Comparison of ENCODE assay signal across 10 cellular contexts in genomic region chr11:94513091-94513490, GRCh38. TPM values are rescaled to one million over a fixed set of nuclear protein-coding genes. Genes with fewer than 3 reads are reported as not detected.
A peak's percentile ranks its signal among the peaks of the same experiment; 100 is the strongest.
DNase-seq lines count a peak whose midpoint lies in the region; ATAC-seq, FAIRE-seq and TF ChIP-seq lines count a peak whose summit lies in the region.
"Had no signal": no experiment of that assay in that cellular context is flagged by ENCODE, and none has a peak within 500 bp of the region (broad histone marks: within the 10 kb centered on the region; RNA-seq: fewer than 3 reads in every experiment).

No MANE protein-coding gene starts in this region.

- no peaks in the 10 kb centered on the region for H3K36me3 Mint-ChIP-seq in CD4-positive, alpha-beta T cell (ENCODE audit: low read depth)
- H3K36me3 Mint-ChIP-seq in activated CD4-positive, alpha-beta memory T cell treated with anti-CD3 and anti-CD28 coated beads, Interleukin-2, amount 10 ng/mL, durations not matched to agents 7 days and 5 days (ENCODE audit: low read depth) = no peaks in the 10 kb centered on the region
- H3K36me3 Mint-ChIP-seq: memory B cell had no signal

- peak overlapping the region; percentile 90 for H3K4me2 ChIP-seq in keratinocyte (ENCODE audit: control insufficient read depth, extremely low read depth, insufficient read depth, low read depth, low read length)

- no peak overlapping the region for H3K9ac ChIP-seq in keratinocyte (ENCODE audit: control insufficient read depth, extremely low read depth, insufficient read depth, low read length)

- no peak for TF ChIP-seq CTCF in CD4-positive, alpha-beta T cell (IDR thresholded peaks at IDR 0.05)
- no peak for TF ChIP-seq CTCF in keratinocyte (optimal IDR thresholded peaks at IDR 0.05 in 1 of 3, IDR thresholded peaks at IDR 0.05 in 1 of 3, conservative IDR thresholded peaks at IDR 0.05 in 1 of 3; ENCODE audit: extremely low read depth in 1 of 3, insufficient read depth in 2 of 3, low read length in 3 of 3)

- no peaks in the 10 kb centered on the region for H3K79me2 ChIP-seq in keratinocyte (ENCODE audit: control insufficient read depth, insufficient read depth, low read length)

- peaks cover 22% of the 10 kb centered on the region for H3K27me3 ChIP-seq in CD4-positive, alpha-beta T cell (ENCODE audit: control insufficient read depth, insufficient read depth, low read length)
- H3K27me3 ChIP-seq in keratinocyte (ENCODE audit: control insufficient read depth, extremely low read depth, insufficient read depth, low read length) = no peaks in the 10 kb centered on the region
- no peaks in the 10 kb centered on the region for H3K27me3 ChIP-seq in MG63
- peaks cover 11% of the 10 kb centered on the region for H3K27me3 ChIP-seq in H7 (ENCODE audit: control insufficient read depth, insufficient read depth, low read length)

- H3K4me3 Mint-ChIP-seq in CD4-positive, alpha-beta T cell = peak overlapping the region; percentile 11
- H3K4me3 Mint-ChIP-seq in activated CD4-positive, alpha-beta memory T cell treated with anti-CD3 and anti-CD28 coated beads, Interleukin-2, amount 10 ng/mL, durations not matched to agents 7 days and 5 days = no peak overlapping the region

- no peaks in the 10 kb centered on the region for H3K9me3 Mint-ChIP-seq in CD4-positive, alpha-beta T cell
- H3K9me3 Mint-ChIP-seq in activated CD4-positive, alpha-beta memory T cell treated with anti-CD3 and anti-CD28 coated beads, Interleukin-2, amount 10 ng/mL, durations not matched to agents 7 days and 5 days = no peaks in the 10 kb centered on the region
- H3K9me3 Mint-ChIP-seq: memory B cell had no signal

- no peak for ATAC-seq in CD4-positive, alpha-beta T cell (ENCODE audit: poor library complexity)
- peak; percentile 25 for ATAC-seq in HG02678 (IDR thresholded peaks at IDR 0.05; ENCODE audit: unreplicated experiment)

- no peaks in the 10 kb centered on the region for H4K20me1 ChIP-seq in keratinocyte (ENCODE audit: control insufficient read depth, extremely low read depth, insufficient read depth, low read length)

- peak; percentile 62 for FAIRE-seq in keratinocyte (lab: Jason Lieb, UNC)
- FAIRE-seq: colon had no signal

- peak overlapping the region; percentile 27 for H2AFZ ChIP-seq in keratinocyte (ENCODE audit: control insufficient read depth, low read length)

- peaks cover 18% of the 10 kb centered on the region for H3K4me1 Mint-ChIP-seq in CD4-positive, alpha-beta T cell (ENCODE audit: low read depth)
- H3K4me1 Mint-ChIP-seq in activated CD4-positive, alpha-beta memory T cell treated with anti-CD3 and anti-CD28 coated beads, Interleukin-2, amount 10 ng/mL, durations not matched to agents 7 days and 5 days = peaks cover 13% of the 10 kb centered on the region

- peaks cover 60% of the 10 kb centered on the region for H3K27me3 Mint-ChIP-seq in CD4-positive, alpha-beta T cell
- peaks cover 48% of the 10 kb centered on the region for H3K27me3 Mint-ChIP-seq in activated CD4-positive, alpha-beta memory T cell treated with anti-CD3 and anti-CD28 coated beads, Interleukin-2, amount 10 ng/mL, durations not matched to agents 7 days and 5 days

- H3K36me3 ChIP-seq in keratinocyte (ENCODE audit: control insufficient read depth in 2 of 2, extremely low read depth in 1 of 2, insufficient read depth in 2 of 2, low read length in 2 of 2) = no peaks in the 10 kb centered on the region
- no peaks in the 10 kb centered on the region for H3K36me3 ChIP-seq in MG63
- no peaks in the 10 kb centered on the region for H3K36me3 ChIP-seq in H7 (replicated peaks; ENCODE audit: control insufficient read depth, insufficient read depth, low read length)

- DNase-seq in CD4-positive, alpha-beta T cell = no peak
- peak; percentile 38 for DNase-seq in NCI-H2227 treated with DMSO at 0.1 percent for 48 hours (lab: John Stamatoyannopoulos, UW)
- DNase-seq in keratinocyte (ENCODE audit: low read depth, low spot score) = no peak
- no peak for DNase-seq in MG63
- DNase-seq in epidermal melanocyte (ENCODE audit: insufficient read length, low spot score) = no peak
- no peak for DNase-seq in H7
- no peak for DNase-seq in activated CD4-positive, alpha-beta memory T cell treated with anti-CD3 and anti-CD28 coated beads, Interleukin-2, amount 10 ng/mL, durations not matched to agents 7 days and 5 days

- no peak overlapping the region for H3K27ac Mint-ChIP-seq in CD4-positive, alpha-beta T cell
- no peak overlapping the region for H3K27ac Mint-ChIP-seq in activated CD4-positive, alpha-beta memory T cell treated with anti-CD3 and anti-CD28 coated beads, Interleukin-2, amount 10 ng/mL, durations not matched to agents 7 days and 5 days
- H3K27ac Mint-ChIP-seq: memory B cell had no signal

- H3K27ac ChIP-seq in CD4-positive, alpha-beta T cell (ENCODE audit: low read depth, low read length) = no peak overlapping the region
- H3K27ac ChIP-seq in keratinocyte (ENCODE audit: control insufficient read depth, insufficient read depth, low read length) = no peak overlapping the region

- H3K4me1 ChIP-seq in keratinocyte (ENCODE audit: control insufficient read depth, extremely low read depth, insufficient read depth, low read length) = peaks cover 15% of the 10 kb centered on the region

- POLR2A ChIA-PET in CD4-positive, alpha-beta T cell (lab: Charles Lee) = interaction anchor here (1.1 kb wide), 1 partner anchor 556 kb away, joined by 3 read pairs; no protein-coding TSS in a partner anchor
- POLR2A ChIA-PET in activated CD4-positive, alpha-beta memory T cell treated with anti-CD3 and anti-CD28 coated beads, Interleukin-2, amount 10 ng/mL, durations not matched to agents 7 days and 5 days (lab: Charles Lee) = interaction anchor here (1.4 to 1.5 kb wide), 2 partner anchors 31 kb away, joined by 4 to 5 read pairs; partner anchors contain the start of gene FUT4

- CTCF ChIA-PET in CD4-positive, alpha-beta T cell (lab: Charles Lee) = interaction anchor here (1.4 to 1.5 kb wide), 2 partner anchors 9 to 18 kb away, joined by 3 read pairs; no protein-coding TSS in a partner anchor
- CTCF ChIA-PET in activated CD4-positive, alpha-beta memory T cell treated with anti-CD3 and anti-CD28 coated beads, Interleukin-2, amount 10 ng/mL, durations not matched to agents 7 days and 5 days (lab: Charles Lee) = interaction anchor here (1.1 kb wide), 1 partner anchor 24 kb away, joined by 3 read pairs; no protein-coding TSS in a partner anchor

- dilution Hi-C loops in keratinocyte (cut with MboI; ENCODE audit: extremely low pct_ligation_motif_present, low sequenced_read_pairs) = no loop called here

- H3K9me3 ChIP-seq in CD4-positive, alpha-beta T cell (ENCODE audit: control insufficient read depth, low read length) = no peaks in the 10 kb centered on the region
- H3K9me3 ChIP-seq in keratinocyte (ENCODE audit: control insufficient read depth, low read depth, low read length) = no peaks in the 10 kb centered on the region
- H3K9me3 ChIP-seq in MG63 = peaks cover 4% of the 10 kb centered on the region; the same call in 1 of the 2 replicates

- intact Hi-C loops in CD4-positive, alpha-beta T cell (cut with DNase I, micrococcal nuclease) = loop anchor here in 1 of 2 experiments (10.0 kb wide), 1 partner anchor 1282 kb away; the partner anchor contains the start of gene CEP57

- H3K4me3 ChIP-seq in keratinocyte (ENCODE audit: control insufficient read depth in 2 of 3, extremely low read depth in 1 of 3, insufficient read depth in 2 of 3, low read depth in 1 of 3, low read length in 3 of 3) (peak overlapping the region in 2 of 3 experiments; percentile 66 to 73), MG63 (no peak overlapping the region), H7 (ENCODE audit: insufficient read depth, low read depth, low read length) (no peak overlapping the region)

- no peaks in the 10 kb centered on the region for H3K9me1 ChIP-seq in keratinocyte (ENCODE audit: control insufficient read depth, extremely low read depth, insufficient read depth, low read length)

RNA-seq across cellular contexts. Expression of gene C11orf97, which starts 0.8 kb away (rescaled TPM):
- total RNA-seq in CD4-positive, alpha-beta T cell = not detected
- polyA plus RNA-seq in keratinocyte = not detected in 3 replicates
- polyA plus RNA-seq in keratinocyte (2011; ENCODE audit: low read depth) = not detected
- not detected in 2 replicates for polyA plus RNA-seq in keratinocyte (2011; cell fraction: cytosol; rRNA removed)
- not detected in 2 replicates for polyA plus RNA-seq in keratinocyte (2011; cell fraction: nucleus; rRNA removed)
- polyA plus RNA-seq in keratinocyte (2012; ENCODE audit: low replicate concordance) = not detected in 2 replicates
- polyA minus RNA-seq in keratinocyte = not detected in 3 replicates
- polyA minus RNA-seq in keratinocyte (2011; cell fraction: cytosol; rRNA and poly(A)+ RNA removed) = not detected
- polyA minus RNA-seq in keratinocyte (2011; cell fraction: nucleus; rRNA and poly(A)+ RNA removed) = not detected in 2 replicates
- not detected in 2 replicates for total RNA-seq in MG63 (2014; rRNA removed; shearing (Covaris generic); ENCODE audit: low replicate concordance)
- total RNA-seq in H7 (2014; rRNA removed; shearing (Covaris generic)) = not detected in 2 replicates
- total RNA-seq in activated CD4-positive, alpha-beta memory T cell treated with anti-CD3 and anti-CD28 coated beads, Interleukin-2, amount 10 ng/mL, durations not matched to agents 7 days and 5 days = not detected

RNA-seq across cellular contexts. Expression of gene ANKRD49, which starts 19.3 kb away (rescaled TPM):
- 10 to 100 TPM; 54.4 to 56.4 TPM for total RNA-seq in CD4-positive, alpha-beta T cell
- polyA plus RNA-seq in keratinocyte = 7.9 to 17.1 TPM (median 15.0 TPM) in 3 replicates
- 57.7 TPM for polyA plus RNA-seq in keratinocyte (2011; ENCODE audit: low read depth)
- polyA plus RNA-seq in keratinocyte (2011; cell fraction: cytosol; rRNA removed) = 4.7 and 10.5 TPM in 2 replicates
- polyA plus RNA-seq in keratinocyte (2011; cell fraction: nucleus; rRNA removed) = 18.3 and 25.2 TPM in 2 replicates
- polyA plus RNA-seq in keratinocyte (2012; ENCODE audit: low replicate concordance) = 7.6 and 15.6 TPM in 2 replicates
- 1.2 to 7.2 TPM (median 4.1 TPM) in 3 replicates for polyA minus RNA-seq in keratinocyte
- 5.2 TPM for polyA minus RNA-seq in keratinocyte (2011; cell fraction: cytosol; rRNA and poly(A)+ RNA removed)
- polyA minus RNA-seq in keratinocyte (2011; cell fraction: nucleus; rRNA and poly(A)+ RNA removed) = 3.3 and 4.7 TPM in 2 replicates
- 11.3 and 24.2 TPM in 2 replicates for total RNA-seq in MG63 (2014; rRNA removed; shearing (Covaris generic); ENCODE audit: low replicate concordance)
- total RNA-seq in H7 (2014; rRNA removed; shearing (Covaris generic)) = 10.0 and 18.2 TPM in 2 replicates
- 10 to 100 TPM; 26.9 to 27.0 TPM for total RNA-seq in activated CD4-positive, alpha-beta memory T cell treated with anti-CD3 and anti-CD28 coated beads, Interleukin-2, amount 10 ng/mL, durations not matched to agents 7 days and 5 days

RNA-seq across cellular contexts. Expression of gene MRE11, which starts 19.4 kb away (rescaled TPM):
- 10 to 100 TPM; 17.0 to 18.6 TPM for total RNA-seq in CD4-positive, alpha-beta T cell
- 6.9 to 12.4 TPM (median 7.0 TPM) in 3 replicates for polyA plus RNA-seq in keratinocyte
- 7.5 TPM for polyA plus RNA-seq in keratinocyte (2011; ENCODE audit: low read depth)
- polyA plus RNA-seq in keratinocyte (2011; cell fraction: cytosol; rRNA removed) = 4.3 and 9.6 TPM in 2 replicates
- polyA plus RNA-seq in keratinocyte (2011; cell fraction: nucleus; rRNA removed) = 11.8 and 14.6 TPM in 2 replicates
- 6.3 and 9.9 TPM in 2 replicates for polyA plus RNA-seq in keratinocyte (2012; ENCODE audit: low replicate concordance)
- 2.0 to 12.9 TPM (median 4.6 TPM) in 3 replicates for polyA minus RNA-seq in keratinocyte
- 9.0 TPM for polyA minus RNA-seq in keratinocyte (2011; cell fraction: cytosol; rRNA and poly(A)+ RNA removed)
- 8.1 and 18.7 TPM in 2 replicates for polyA minus RNA-seq in keratinocyte (2011; cell fraction: nucleus; rRNA and poly(A)+ RNA removed)
- total RNA-seq in MG63 (2014; rRNA removed; shearing (Covaris generic); ENCODE audit: low replicate concordance) = 8.8 and 27.8 TPM in 2 replicates
- 14.8 and 18.5 TPM in 2 replicates for total RNA-seq in H7 (2014; rRNA removed; shearing (Covaris generic))
- 10 to 100 TPM; 35.7 to 37.0 TPM for total RNA-seq in activated CD4-positive, alpha-beta memory T cell treated with anti-CD3 and anti-CD28 coated beads, Interleukin-2, amount 10 ng/mL, durations not matched to agents 7 days and 5 days

RNA-seq across cellular contexts. Expression of gene FUT4, which starts 30.6 kb away (rescaled TPM):
- 1 to 10 TPM; 4.3 to 5.1 TPM for total RNA-seq in CD4-positive, alpha-beta T cell
- 0.33 to 0.77 TPM (median 0.39 TPM) in 3 replicates for polyA plus RNA-seq in keratinocyte
- polyA plus RNA-seq in keratinocyte (2011; ENCODE audit: low read depth) = not detected
- polyA plus RNA-seq in keratinocyte (2011; cell fraction: cytosol; rRNA removed) = 0.26 and 0.30 TPM in 2 replicates
- 0.61 and 0.67 TPM in 2 replicates for polyA plus RNA-seq in keratinocyte (2011; cell fraction: nucleus; rRNA removed)
- 0.08 and 0.62 TPM in 2 replicates for polyA plus RNA-seq in keratinocyte (2012; ENCODE audit: low replicate concordance)
- polyA minus RNA-seq in keratinocyte = 0.30 to 0.49 TPM (median 0.48 TPM) in 3 replicates
- polyA minus RNA-seq in keratinocyte (2011; cell fraction: cytosol; rRNA and poly(A)+ RNA removed) = 0.38 TPM
- 0.63 and 1.1 TPM in 2 replicates for polyA minus RNA-seq in keratinocyte (2011; cell fraction: nucleus; rRNA and poly(A)+ RNA removed)
- 4.6 and 9.4 TPM in 2 replicates for total RNA-seq in MG63 (2014; rRNA removed; shearing (Covaris generic); ENCODE audit: low replicate concordance)
- 7.5 and 8.6 TPM in 2 replicates for total RNA-seq in H7 (2014; rRNA removed; shearing (Covaris generic))
- total RNA-seq in activated CD4-positive, alpha-beta memory T cell treated with anti-CD3 and anti-CD28 coated beads, Interleukin-2, amount 10 ng/mL, durations not matched to agents 7 days and 5 days = 1 to 10 TPM; 6.1 to 6.2 TPM

RNA-seq across cellular contexts. Expression of gene PIWIL4, which starts 54.1 kb away (rescaled TPM):
- 1 to 10 TPM; 1.3 to 1.4 TPM for total RNA-seq in CD4-positive, alpha-beta T cell
- polyA plus RNA-seq in keratinocyte = 0.14 to 0.37 TPM (median 0.16 TPM) in 3 replicates
- not detected for polyA plus RNA-seq in keratinocyte (2011; ENCODE audit: low read depth)
- 0.15 and 0.16 TPM in 2 replicates for polyA plus RNA-seq in keratinocyte (2011; cell fraction: cytosol; rRNA removed)
- polyA plus RNA-seq in keratinocyte (2011; cell fraction: nucleus; rRNA removed) = 0.29 and 0.67 TPM in 2 replicates
- 0.07 and 0.15 TPM in 2 replicates for polyA plus RNA-seq in keratinocyte (2012; ENCODE audit: low replicate concordance)
- polyA minus RNA-seq in keratinocyte = 0.61 TPM in 1 of 3 replicates, not detected in the others
- 0.58 TPM for polyA minus RNA-seq in keratinocyte (2011; cell fraction: cytosol; rRNA and poly(A)+ RNA removed)
- 0.32 and 0.39 TPM in 2 replicates for polyA minus RNA-seq in keratinocyte (2011; cell fraction: nucleus; rRNA and poly(A)+ RNA removed)
- total RNA-seq in MG63 (2014; rRNA removed; shearing (Covaris generic); ENCODE audit: low replicate concordance) = 0.20 TPM in 1 of 2 replicates, not detected in the other
- 1.1 and 1.2 TPM in 2 replicates for total RNA-seq in H7 (2014; rRNA removed; shearing (Covaris generic))
- 1 to 10 TPM in 1 of 2 experiments, under 1 TPM in 1; 0.60 to 1.1 TPM for total RNA-seq in activated CD4-positive, alpha-beta memory T cell treated with anti-CD3 and anti-CD28 coated beads, Interleukin-2, amount 10 ng/mL, durations not matched to agents 7 days and 5 days

Comparison
In these comparisons a context has a peak if more than half of its experiments do, and no peak if none do; other contexts are left out.
1. H3K4me3 ChIP-seq: peak in keratinocyte (2 of 3); none in MG63 (single experiment) and H7 (single experiment).